17 cellular contexts compared by ENCODE assay signal in genomic region chr3:16104161-16104560, GRCh38.
"Had no signal": no experiment of that assay in that cellular context is flagged by ENCODE, and none has a peak within 500 bp of the region (broad histone marks: within the 10 kb centered on the region; RNA-seq: fewer than 3 reads in every experiment).

No MANE protein-coding gene starts in this region.

- H3K36me3 ChIP-seq: adrenal gland, suprapubic skin, upper lobe of left lung had no signal

- H3K4me1 ChIP-seq: body of pancreas had no signal

- H3K27me3 ChIP-seq: adrenal gland, body of pancreas, foreskin keratinocyte, suprapubic skin, upper lobe of left lung had no signal

- H3K27ac ChIP-seq: body of pancreas, suprapubic skin had no signal

- ATAC-seq: body of pancreas; foreskin keratinocyte; left colon; natural killer cell treated with Interleukin-12 subunit alpha and Interleukin-12 subunit beta and Interleukin-15 and Interleukin-18, amount 100 ng/mL, for 72 hours; stimulated activated naive CD8-positive, alpha-beta T cell treated with anti-CD3 and anti-CD28 coated beads, Interleukin-15, Interleukin-2, amounts not matched to agents 100 U/mL and 50 U/mL, for 24 hours; WTC11 had no signal

- H3K4me3 ChIP-seq: adrenal gland, body of pancreas, psoas muscle, suprapubic skin, upper lobe of left lung had no signal

- H3K9me3 ChIP-seq: adrenal gland, body of pancreas, psoas muscle, suprapubic skin, upper lobe of left lung had no signal

- DNase-seq: activated CD4-positive, alpha-beta T cell treated with anti-CD3 and anti-CD28 coated beads, Interleukin-2, amount 10 ng/mL, durations not matched to agents 7 days and 5 days; activated CD8-positive, alpha-beta memory T cell treated with anti-CD3 and anti-CD28 coated beads for 24 hours; activated naive CD4-positive, alpha-beta T cell treated with Interleukin-2 at 50 U/mL for 16 hours; adrenal gland; foreskin keratinocyte; head of caudate nucleus; left colon; nucleus accumbens; stimulated activated CD4-positive, alpha-beta T cell treated with anti-CD3 and anti-CD28 coated beads, Interleukin-4, amount 100 ng/mL, for 1 hour; stimulated activated CD8-positive, alpha-beta memory T cell treated with anti-CD3 and anti-CD28 coated beads, Interleukin-4, amount 100 ng/mL, for 48 hours; stimulated activated naive CD8-positive, alpha-beta T cell treated with anti-CD3 and anti-CD28 coated beads, Interleukin-15, Interleukin-2, amounts not matched to agents 100 U/mL and 50 U/mL, for 24 hours; upper lobe of left lung had no signal
